ENCODE assay signal across 12 cellular contexts in genomic region chr15:65083262-65083701, GRCh38. TPM values are rescaled to one million over a fixed set of nuclear protein-coding genes. Genes with fewer than 3 reads are reported as not detected.
DNase-seq lines count a peak whose midpoint lies in the region; ATAC-seq, FAIRE-seq and TF ChIP-seq lines count a peak whose summit lies in the region.
"Had no signal": no experiment of that assay in that cellular context is flagged by ENCODE, and none has a peak within 500 bp of the region (broad histone marks: within the 10 kb centered on the region; RNA-seq: fewer than 3 reads in every experiment).

No MANE protein-coding gene starts in this region.

- no peak for FAIRE-seq in kidney (lab: Jason Lieb, UNC)
- no peak for FAIRE-seq in HTR-8/SVneo (lab: Jason Lieb, UNC)

- peaks cover 5% of the 10 kb centered on the region for H3K27me3 ChIP-seq in brain microvascular endothelial cell (replicated peaks)
- H3K27me3 ChIP-seq in thoracic aorta (replicated peaks; ENCODE audit: insufficient read depth) = no peaks in the 10 kb centered on the region
- H3K27me3 ChIP-seq in mammary epithelial cell (ENCODE audit: insufficient read depth, low read length) = no peaks in the 10 kb centered on the region

- no peaks in the 10 kb centered on the region for H4K20me1 ChIP-seq in mammary epithelial cell (ENCODE audit: insufficient read depth, low read length)

- intact Hi-C loops in kidney (cut with DNase I) = no loop called here
- intact Hi-C loops in mammary epithelial cell (cut with micrococcal nuclease) = no loop called here

- H3K4me1 ChIP-seq in kidney (ENCODE audit: control insufficient read depth in 1 of 2, insufficient read depth in 1 of 2, low read depth in 1 of 2, low read length in 2 of 2) (peaks cover 10 to 16% of the 10 kb centered on the region in 2 donors), thoracic aorta (ENCODE audit: control insufficient read depth in 1 of 2, low read depth in 2 of 2) (peaks cover 54 to 97% of the 10 kb centered on the region in 2 donors), mammary epithelial cell (ENCODE audit: insufficient read depth, low read length) (peaks cover 48% of the 10 kb centered on the region)

- in situ Hi-C loops in brain microvascular endothelial cell (cut with HindIII; ENCODE audit: low pct_ligation_motif_present, low sequenced_read_pairs) = no loop called here
- in situ Hi-C loops in mammary epithelial cell (cut with MboI; ENCODE audit: low sequenced_read_pairs in 2 of 2) = no loop called here

- H3K36me3 ChIP-seq in brain microvascular endothelial cell (replicated peaks) = no peaks in the 10 kb centered on the region
- no peaks in the 10 kb centered on the region for H3K36me3 ChIP-seq in kidney (ENCODE audit: control insufficient read depth in 1 of 2, insufficient read depth in 2 of 2, low read length in 2 of 2)
- no peaks in the 10 kb centered on the region for H3K36me3 ChIP-seq in thoracic aorta
- H3K36me3 ChIP-seq in mammary epithelial cell (ENCODE audit: insufficient read depth, low read length) = no peaks in the 10 kb centered on the region

- no peaks in the 10 kb centered on the region for H3K9me3 ChIP-seq in kidney (ENCODE audit: control insufficient read depth in 1 of 2, low read length in 2 of 2)
- H3K9me3 ChIP-seq in thoracic aorta = no peaks in the 10 kb centered on the region
- no peaks in the 10 kb centered on the region for H3K9me3 ChIP-seq in mammary epithelial cell (replicated peaks; ENCODE audit: insufficient read depth, low read length)

- peak in 2 of 3 experiments; percentile 25 to 74 for DNase-seq in NCI-H1417 (lab: John Stamatoyannopoulos, UW)
- no peak for DNase-seq in NCI-H1417 treated with DMSO at 0.1 percent for 48 hours (lab: John Stamatoyannopoulos, UW)
- DNase-seq in brain microvascular endothelial cell = no peak
- DNase-seq in kidney = no peak
- no peak for DNase-seq in thoracic aorta (ENCODE audit: low spot score)
- DNase-seq in HTR-8/SVneo (ENCODE audit: insufficient read length, low spot score) = no peak
- no peak for DNase-seq in mammary epithelial cell
- no peak for DNase-seq in SKM-1 treated with dmso at 0.1 percent for 144 hours (lab: John Stamatoyannopoulos, UW; ENCODE audit: unreplicated experiment)
- DNase-seq: 8988T, cerebellar nuclear complex had no signal

- dilution Hi-C loops in mammary epithelial cell (cut with HindIII; ENCODE audit: low sequenced_read_pairs) = loop anchor here (5.0 kb wide), 1 partner anchor 41 kb away; no protein-coding TSS in a partner anchor

- H3K9ac ChIP-seq in kidney (ENCODE audit: low read length in 2 of 2) (no peak overlapping the region), mammary epithelial cell (ENCODE audit: insufficient read depth, low read length) (no peak overlapping the region)

- H3K79me2 ChIP-seq in mammary epithelial cell (ENCODE audit: insufficient read depth, low read length) = no peaks in the 10 kb centered on the region

- no peak overlapping the region for H3K4me3 ChIP-seq in brain microvascular endothelial cell (ENCODE audit: low read depth, low read length)
- no peak overlapping the region for H3K4me3 ChIP-seq in kidney (ENCODE audit: low read length in 2 of 2)
- H3K4me3 ChIP-seq in thoracic aorta = no peak overlapping the region
- no peak overlapping the region for H3K4me3 ChIP-seq in mammary epithelial cell (replicated peaks in 1 of 3; ENCODE audit: insufficient read depth in 1 of 3, low read depth in 2 of 3, low read length in 3 of 3)
- H3K4me3 ChIP-seq: PC-9 had no signal

- no peak overlapping the region for H2AFZ ChIP-seq in mammary epithelial cell (ENCODE audit: low read depth, low read length)
- H2AFZ ChIP-seq: PC-9 had no signal

- BruUV-seq in mammary epithelial cell (replicated peaks; lab: Mats Ljungman, UMichigan) = no TSS peak

- CTCF ChIA-PET in mammary epithelial cell (lab: Charles Lee; ENCODE audit: low non-redundant PET) = interaction anchor here (0.7 kb wide), 1 partner anchor 283 kb away, joined by 8 read pairs; no protein-coding TSS in a partner anchor

- 97% methylated on average over 7 of the region's 7 CpGs for WGBS in mammary epithelial cell (ENCODE audit: low coverage, missing lambda C conversion rate)

- no peak overlapping the region for H3K27ac ChIP-seq in brain microvascular endothelial cell
- no peak overlapping the region for H3K27ac ChIP-seq in kidney (ENCODE audit: low read depth in 2 of 2, low read length in 2 of 2)
- H3K27ac ChIP-seq in thoracic aorta = peak overlapping the region; percentile 96 to 99
- no peak overlapping the region for H3K27ac ChIP-seq in mammary epithelial cell (ENCODE audit: insufficient read depth, low read depth, low read length)
- H3K27ac ChIP-seq: PC-9 had no signal

- peak; percentile 58 for TF ChIP-seq CTCF in brain microvascular endothelial cell (IDR thresholded peaks at IDR 0.05; ENCODE audit: low read depth, low read length, missing control alignments)
- peak; percentile 29 for TF ChIP-seq CTCF in kidney (IDR thresholded peaks at IDR 0.05; ENCODE audit: borderline replicate concordance, extremely low read depth, insufficient read depth)
- TF ChIP-seq CTCF in thoracic aorta (IDR thresholded peaks at IDR 0.05) = peak; percentile 36
- no peak for TF ChIP-seq CTCF in mammary epithelial cell (conservative IDR thresholded peaks at IDR 0.05 in 1 of 2, IDR thresholded peaks at IDR 0.05 in 1 of 2; ENCODE audit: extremely low read depth in 1 of 2, insufficient read depth in 1 of 2, low read depth in 1 of 2, low read length in 2 of 2)

- no peak for ATAC-seq in thoracic aorta (ENCODE audit: insufficient number of reproducible peaks, low FRiP score, low read depth)

- no peak overlapping the region for H3K4me2 ChIP-seq in mammary epithelial cell (ENCODE audit: insufficient read depth, low read depth, low read length)
- H3K4me2 ChIP-seq: PC-9 had no signal

RNA-seq across cellular contexts. Expression of gene KBTBD13, which starts 6.7 kb away (rescaled TPM):
- 0.06 TPM for total RNA-seq in kidney
- polyA plus RNA-seq in kidney (ENCODE audit: insufficient read depth, low read depth, low replicate concordance) = not detected
- total RNA-seq in thoracic aorta = 1 to 10 TPM in 1 of 2 donors, under 1 TPM in 1; 0.63 to 3.1 TPM
- total RNA-seq in mammary epithelial cell = not detected
- not detected for polyA plus RNA-seq in mammary epithelial cell
- not detected for polyA minus RNA-seq in mammary epithelial cell
- total RNA-seq: activated CD8-positive, alpha-beta T cell treated with anti-CD3 and anti-CD28 coated beads for 36 hours; PC-9 had no signal

RNA-seq across cellular contexts. Expression of gene RASL12, which starts 15.5 kb away (rescaled TPM):
- total RNA-seq in kidney (7.6 TPM), thoracic aorta (100 to 1,000 TPM; 211 to 324 TPM), mammary epithelial cell (not detected)
- polyA plus RNA-seq in kidney (ENCODE audit: insufficient read depth, low read depth, low replicate concordance) (6.7 TPM), mammary epithelial cell (0.09 TPM)
- polyA minus RNA-seq in mammary epithelial cell = not detected
- total RNA-seq: activated CD8-positive, alpha-beta T cell treated with anti-CD3 and anti-CD28 coated beads for 36 hours; PC-9 had no signal

RNA-seq across cellular contexts. Expression of gene UBAP1L, which starts 31.7 kb away (rescaled TPM):
- 5.4 TPM for total RNA-seq in kidney
- polyA plus RNA-seq in kidney (ENCODE audit: insufficient read depth, low read depth, low replicate concordance) = 2.1 TPM
- total RNA-seq in thoracic aorta = 10 to 100 TPM in 1 of 2 donors, 1 to 10 TPM in 1; 3.7 to 11.0 TPM
- total RNA-seq in mammary epithelial cell = 1 to 10 TPM; 2.3 TPM
- 0.31 TPM for polyA plus RNA-seq in mammary epithelial cell
- 0.83 TPM for polyA minus RNA-seq in mammary epithelial cell

RNA-seq across cellular contexts. Expression of gene SLC51B, which starts 38.1 kb away (rescaled TPM):
- total RNA-seq in kidney (2.9 TPM), thoracic aorta (not detected), mammary epithelial cell (not detected)
- polyA plus RNA-seq in kidney (ENCODE audit: insufficient read depth, low read depth, low replicate concordance) (40.9 TPM), mammary epithelial cell (not detected)
- polyA minus RNA-seq in mammary epithelial cell = not detected
- total RNA-seq: activated CD8-positive, alpha-beta T cell treated with anti-CD3 and anti-CD28 coated beads for 36 hours; PC-9 had no signal

RNA-seq across cellular contexts. Expression of gene PDCD7, which starts 50.3 kb away (rescaled TPM):
- total RNA-seq in kidney (21.5 TPM), thoracic aorta (10 to 100 TPM; 18.5 to 26.7 TPM), mammary epithelial cell (10 to 100 TPM; 16.7 to 22.5 TPM)
- polyA plus RNA-seq in kidney (ENCODE audit: insufficient read depth, low read depth, low replicate concordance) (10.4 TPM), mammary epithelial cell (13.8 TPM)
- 11.4 TPM for polyA minus RNA-seq in mammary epithelial cell

Comparison
In these comparisons a context has a peak if more than half of its experiments do, and no peak if none do; other contexts are left out.
1. DNase-seq: peak in NCI-H1417 (2 of 3); none in NCI-H1417 treated with DMSO at 0.1 percent for 48 hours (single experiment), brain microvascular endothelial cell (single experiment), kidney (single experiment), thoracic aorta (single experiment), HTR-8/SVneo (single experiment), mammary epithelial cell (single experiment) and SKM-1 treated with dmso at 0.1 percent for 144 hours (single experiment).
2. H3K27ac ChIP-seq: peak in thoracic aorta (2 of 2); none in brain microvascular endothelial cell (single experiment), kidney (0 of 2) and mammary epithelial cell (single experiment).
3. CTCF ChIP-seq: peak in brain microvascular endothelial cell (single experiment), kidney (single experiment) and thoracic aorta (single experiment); none in mammary epithelial cell (0 of 2).
4. RNA of gene RASL12, which starts 15.5 kb away (total RNA-seq): 211 to 324 TPM in thoracic aorta; 7.6 TPM in kidney (single experiment) and not detected in mammary epithelial cell; every median in the first group is over 10 times any median in the second.